ENCODE assay signal across 10 cellular contexts in the genomic region with DNA sequence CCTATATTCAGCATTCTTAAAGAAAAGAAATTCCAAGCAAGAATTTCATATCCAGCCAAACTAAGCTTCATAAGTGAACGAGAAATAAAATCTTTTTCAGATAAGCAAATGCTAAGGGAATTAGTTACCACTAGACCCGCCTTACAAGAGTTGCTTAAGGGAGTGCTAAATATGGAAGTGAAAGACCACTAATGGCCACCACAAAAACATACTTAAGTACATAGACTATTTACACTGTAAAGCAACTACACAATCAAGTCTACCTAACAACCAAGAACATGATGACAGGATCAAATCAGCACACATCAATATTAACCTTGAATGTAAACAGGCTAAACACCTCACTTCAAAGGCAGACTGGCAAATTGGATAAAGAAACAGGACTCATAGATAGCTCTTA. TPM values are rescaled to one million over a fixed set of nuclear protein-coding genes. Genes with fewer than 3 reads are reported as not detected.
"Had no signal": no experiment of that assay in that cellular context is flagged by ENCODE, and none has a peak within 500 bp of the region (broad histone marks: within the 10 kb centered on the region; RNA-seq: fewer than 3 reads in every experiment).

No MANE protein-coding gene starts in this region.

- H3K4me2 ChIP-seq: GM23338 had no signal

- FAIRE-seq: H1, H54, HTR-8/SVneo, K562 had no signal

- H3K4me3 ChIP-seq: GM23338, K562 had no signal

- H2AFZ ChIP-seq: GM23338 had no signal

- DNase-seq: H9, HCEC 1CT, IMR-90, KG1 had no signal

- ATAC-seq: GM23338, K562 had no signal

RNA-seq across cellular contexts. Expression of gene NME8, which starts 42.2 kb away (rescaled TPM):
- total RNA-seq: HT-29, IMR-90, K562 had no signal
- polyA plus RNA-seq: IMR-90, K562 had no signal
